2 cellular contexts compared by ENCODE assay signal in genomic region chr17:74917430-74917829, GRCh38.
TF ChIP-seq lines count a peak whose summit lies in the region.

No MANE protein-coding gene starts in this region.

TF ChIP-seq in HepG2, 621 proteins besides CTCF, POLR2A, EP300 and RAD21:
- TF ChIP-seq BRCA1 (CRISPR knock-in tag; IDR thresholded peaks at IDR 0.05), result no peak
- no peak for TF ChIP-seq SRSF1 (optimal IDR thresholded peaks at IDR 0.05; ENCODE audit: low read depth, low read length)
- no peak for TF ChIP-seq HNRNPUL1 (IDR thresholded peaks at IDR 0.05; ENCODE audit: low read depth, low read length)
- TF ChIP-seq NONO (IDR thresholded peaks at IDR 0.05), result no peak
- no peak for TF ChIP-seq NONO (CRISPR knock-in tag; conservative IDR thresholded peaks at IDR 0.05)
- no peak for TF ChIP-seq EED (CRISPR knock-in tag; IDR thresholded peaks at IDR 0.05)

TF ChIP-seq in WTC11, 78 proteins besides CTCF, POLR2A, EP300 and RAD21:
- TF ChIP-seq CREM (CRISPR knock-in tag; IDR thresholded peaks at IDR 0.05), result no peak
